Comparison of ENCODE assay signal across 1 cellular context in genomic region chr2:236254021-236254420, GRCh38.
TF ChIP-seq lines count a peak whose summit lies in the region.

No MANE protein-coding gene starts in this region.

TF ChIP-seq in HepG2, 621 proteins besides CTCF, POLR2A, EP300 and RAD21 (continued from another document):
- TF ChIP-seq ZBTB40 (IDR thresholded peaks at IDR 0.05) (no peak), ZBTB40 (CRISPR knock-in tag; IDR thresholded peaks at IDR 0.05) (peak; percentile 87)
